ENCODE assay signal across 1 cellular context in the genomic region with DNA sequence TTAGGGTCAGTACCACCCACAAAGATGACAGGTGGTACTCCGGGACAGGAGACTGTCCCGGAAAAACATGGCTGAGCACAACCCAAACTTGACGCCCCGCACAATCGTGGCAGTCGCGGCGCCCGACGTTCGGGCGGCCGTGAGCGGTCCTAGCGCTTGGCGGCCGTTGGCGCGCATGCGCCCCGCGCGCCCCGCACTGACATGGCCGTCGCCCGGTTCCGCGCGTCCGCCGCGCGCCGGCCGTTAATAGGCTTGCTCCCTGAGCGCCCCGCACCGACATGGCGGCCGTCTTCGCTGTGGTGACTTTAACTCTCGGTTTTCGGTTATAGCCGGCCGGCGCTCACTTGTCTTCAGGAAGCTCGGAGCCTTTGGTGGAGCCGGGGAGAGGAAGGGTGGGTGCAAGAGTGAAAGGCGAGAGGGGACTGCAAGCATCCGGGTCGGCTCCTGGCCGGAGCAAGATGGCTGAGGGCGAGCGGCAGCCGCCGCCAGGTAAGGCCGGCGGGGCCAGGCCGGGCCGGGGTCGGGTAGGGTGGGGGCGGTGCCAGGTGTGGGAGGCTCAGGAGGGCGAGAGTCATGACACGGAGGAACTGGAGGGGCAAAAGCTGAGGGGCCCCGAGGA.
TF ChIP-seq lines count a peak whose summit lies in the region.

A gene (plus strand): TSS at position 273 of the 619 bp plus-strand sequence. CDS start 186 bp downstream, at position 459.

TF ChIP-seq in K562, 482 proteins besides CTCF, POLR2A, EP300 and RAD21 (continued from another document and continues in another):
- no peak for TF ChIP-seq HEY1 (CRISPR knock-in tag; IDR thresholded peaks at IDR 0.05; ENCODE audit: borderline replicate concordance)
- TF ChIP-seq, protein P1, sequence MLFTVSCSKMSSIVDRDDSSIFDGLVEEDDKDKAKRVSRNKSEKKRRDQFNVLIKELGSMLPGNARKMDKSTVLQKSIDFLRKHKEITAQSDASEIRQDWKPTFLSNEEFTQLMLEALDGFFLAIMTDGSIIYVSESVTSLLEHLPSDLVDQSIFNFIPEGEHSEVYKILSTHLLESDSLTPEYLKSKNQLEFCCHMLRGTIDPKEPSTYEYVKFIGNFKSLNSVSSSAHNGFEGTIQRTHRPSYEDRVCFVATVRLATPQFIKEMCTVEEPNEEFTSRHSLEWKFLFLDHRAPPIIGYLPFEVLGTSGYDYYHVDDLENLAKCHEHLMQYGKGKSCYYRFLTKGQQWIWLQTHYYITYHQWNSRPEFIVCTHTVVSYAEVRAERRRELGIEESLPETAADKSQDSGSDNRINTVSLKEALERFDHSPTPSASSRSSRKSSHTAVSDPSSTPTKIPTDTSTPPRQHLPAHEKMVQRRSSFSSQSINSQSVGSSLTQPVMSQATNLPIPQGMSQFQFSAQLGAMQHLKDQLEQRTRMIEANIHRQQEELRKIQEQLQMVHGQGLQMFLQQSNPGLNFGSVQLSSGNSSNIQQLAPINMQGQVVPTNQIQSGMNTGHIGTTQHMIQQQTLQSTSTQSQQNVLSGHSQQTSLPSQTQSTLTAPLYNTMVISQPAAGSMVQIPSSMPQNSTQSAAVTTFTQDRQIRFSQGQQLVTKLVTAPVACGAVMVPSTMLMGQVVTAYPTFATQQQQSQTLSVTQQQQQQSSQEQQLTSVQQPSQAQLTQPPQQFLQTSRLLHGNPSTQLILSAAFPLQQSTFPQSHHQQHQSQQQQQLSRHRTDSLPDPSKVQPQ (CRISPR knock-in tag; IDR thresholded peaks at IDR 0.05; ENCODE audit: borderline replicate concordance), result no peak
- TF ChIP-seq SREBF2 (CRISPR knock-in tag; IDR thresholded peaks at IDR 0.05), result no peak
- TF ChIP-seq, protein P2, sequence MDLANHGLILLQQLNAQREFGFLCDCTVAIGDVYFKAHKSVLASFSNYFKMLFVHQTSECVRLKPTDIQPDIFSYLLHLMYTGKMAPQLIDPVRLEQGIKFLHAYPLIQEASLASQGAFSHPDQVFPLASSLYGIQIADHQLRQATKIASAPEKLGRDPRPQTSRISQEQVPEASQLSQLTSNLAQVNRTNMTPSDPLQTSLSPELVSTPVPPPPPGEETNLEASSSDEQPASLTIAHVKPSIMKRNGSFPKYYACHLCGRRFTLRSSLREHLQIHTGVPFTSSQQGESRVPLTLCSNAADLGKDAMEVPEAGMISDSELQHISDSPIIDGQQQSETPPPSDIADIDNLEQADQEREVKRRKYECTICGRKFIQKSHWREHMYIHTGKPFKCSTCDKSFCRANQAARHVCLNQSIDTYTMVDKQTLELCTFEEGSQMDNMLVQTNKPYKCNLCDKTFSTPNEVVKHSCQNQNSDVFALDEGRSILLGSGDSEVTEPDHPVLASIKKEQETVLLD (IDR thresholded peaks at IDR 0.05), result no peak
- no peak for TF ChIP-seq KHSRP (IDR thresholded peaks at IDR 0.05)
- peak; percentile 79 for TF ChIP-seq ZBTB17 (CRISPR knock-in tag; IDR thresholded peaks at IDR 0.05)
- TF ChIP-seq ZNF384 (IDR thresholded peaks at IDR 0.05; ENCODE audit: low read depth, low read length), result no peak
- TF ChIP-seq ZNF717 (CRISPR knock-in tag; IDR thresholded peaks at IDR 0.05), result no peak
- TF ChIP-seq ERF (CRISPR knock-in tag; IDR thresholded peaks at IDR 0.05), result peak; percentile 88; the same call in 1 of the 2 replicates
- TF ChIP-seq ZNF146 (CRISPR knock-in tag; IDR thresholded peaks at IDR 0.05; ENCODE audit: unreplicated experiment), result no peak
- TF ChIP-seq ZKSCAN8 (CRISPR knock-in tag; IDR thresholded peaks at IDR 0.05), result no peak
- TF ChIP-seq, protein P3, sequence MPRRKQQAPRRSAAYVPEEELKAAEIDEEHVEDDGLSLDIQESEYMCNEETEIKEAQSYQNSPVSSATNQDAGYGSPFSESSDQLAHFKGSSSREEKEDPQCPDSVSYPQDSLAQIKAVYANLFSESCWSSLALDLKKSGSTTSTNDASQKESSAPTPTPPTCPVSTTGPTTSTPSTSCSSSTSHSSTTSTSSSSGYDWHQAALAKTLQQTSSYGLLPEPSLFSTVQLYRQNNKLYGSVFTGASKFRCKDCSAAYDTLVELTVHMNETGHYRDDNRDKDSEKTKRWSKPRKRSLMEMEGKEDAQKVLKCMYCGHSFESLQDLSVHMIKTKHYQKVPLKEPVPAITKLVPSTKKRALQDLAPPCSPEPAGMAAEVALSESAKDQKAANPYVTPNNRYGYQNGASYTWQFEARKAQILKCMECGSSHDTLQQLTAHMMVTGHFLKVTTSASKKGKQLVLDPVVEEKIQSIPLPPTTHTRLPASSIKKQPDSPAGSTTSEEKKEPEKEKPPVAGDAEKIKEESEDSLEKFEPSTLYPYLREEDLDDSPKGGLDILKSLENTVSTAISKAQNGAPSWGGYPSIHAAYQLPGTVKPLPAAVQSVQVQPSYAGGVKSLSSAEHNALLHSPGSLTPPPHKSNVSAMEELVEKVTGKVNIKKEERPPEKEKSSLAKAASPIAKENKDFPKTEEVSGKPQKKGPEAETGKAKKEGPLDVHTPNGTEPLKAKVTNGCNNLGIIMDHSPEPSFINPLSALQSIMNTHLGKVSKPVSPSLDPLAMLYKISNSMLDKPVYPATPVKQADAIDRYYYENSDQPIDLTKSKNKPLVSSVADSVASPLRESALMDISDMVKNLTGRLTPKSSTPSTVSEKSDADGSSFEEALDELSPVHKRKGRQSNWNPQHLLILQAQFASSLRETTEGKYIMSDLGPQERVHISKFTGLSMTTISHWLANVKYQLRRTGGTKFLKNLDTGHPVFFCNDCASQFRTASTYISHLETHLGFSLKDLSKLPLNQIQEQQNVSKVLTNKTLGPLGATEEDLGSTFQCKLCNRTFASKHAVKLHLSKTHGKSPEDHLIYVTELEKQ (CRISPR knock-in tag; IDR thresholded peaks at IDR 0.05), result no peak
- TF ChIP-seq ZSCAN29 (IDR thresholded peaks at IDR 0.05), result no peak
- no peak for TF ChIP-seq MYNN (IDR thresholded peaks at IDR 0.05)
- TF ChIP-seq MYNN (CRISPR knock-in tag; IDR thresholded peaks at IDR 0.05), result no peak
- TF ChIP-seq ZNF584 (CRISPR knock-in tag; IDR thresholded peaks at IDR 0.05; ENCODE audit: low read depth), result 0 out of 2 replicates have a peak, but pooled peaks have one; percentile 43
- TF ChIP-seq, protein P4, sequence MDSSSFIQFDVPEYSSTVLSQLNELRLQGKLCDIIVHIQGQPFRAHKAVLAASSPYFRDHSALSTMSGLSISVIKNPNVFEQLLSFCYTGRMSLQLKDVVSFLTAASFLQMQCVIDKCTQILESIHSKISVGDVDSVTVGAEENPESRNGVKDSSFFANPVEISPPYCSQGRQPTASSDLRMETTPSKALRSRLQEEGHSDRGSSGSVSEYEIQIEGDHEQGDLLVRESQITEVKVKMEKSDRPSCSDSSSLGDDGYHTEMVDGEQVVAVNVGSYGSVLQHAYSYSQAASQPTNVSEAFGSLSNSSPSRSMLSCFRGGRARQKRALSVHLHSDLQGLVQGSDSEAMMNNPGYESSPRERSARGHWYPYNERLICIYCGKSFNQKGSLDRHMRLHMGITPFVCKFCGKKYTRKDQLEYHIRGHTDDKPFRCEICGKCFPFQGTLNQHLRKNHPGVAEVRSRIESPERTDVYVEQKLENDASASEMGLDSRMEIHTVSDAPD (CRISPR knock-in tag; IDR thresholded peaks at IDR 0.05), result no peak
- TF ChIP-seq ZNF41 (CRISPR knock-in tag; conservative IDR thresholded peaks at IDR 0.05), result no peak
- TF ChIP-seq, protein P5, sequence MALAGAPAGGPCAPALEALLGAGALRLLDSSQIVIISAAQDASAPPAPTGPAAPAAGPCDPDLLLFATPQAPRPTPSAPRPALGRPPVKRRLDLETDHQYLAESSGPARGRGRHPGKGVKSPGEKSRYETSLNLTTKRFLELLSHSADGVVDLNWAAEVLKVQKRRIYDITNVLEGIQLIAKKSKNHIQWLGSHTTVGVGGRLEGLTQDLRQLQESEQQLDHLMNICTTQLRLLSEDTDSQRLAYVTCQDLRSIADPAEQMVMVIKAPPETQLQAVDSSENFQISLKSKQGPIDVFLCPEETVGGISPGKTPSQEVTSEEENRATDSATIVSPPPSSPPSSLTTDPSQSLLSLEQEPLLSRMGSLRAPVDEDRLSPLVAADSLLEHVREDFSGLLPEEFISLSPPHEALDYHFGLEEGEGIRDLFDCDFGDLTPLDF (CRISPR knock-in tag; IDR thresholded peaks at IDR 0.05), result peak; percentile 67; the same call in 1 of the 2 replicates
- TF ChIP-seq PPARD (CRISPR knock-in tag; IDR thresholded peaks at IDR 0.05), result no peak
- no peak for TF ChIP-seq ARID2 (IDR thresholded peaks at IDR 0.05)
- no peak for TF ChIP-seq ZKSCAN1 (IDR thresholded peaks at IDR 0.05; ENCODE audit: low read depth, low read length)
- peak; percentile 88 for TF ChIP-seq HCFC1 (IDR thresholded peaks at IDR 0.05; ENCODE audit: low read depth, low read length)
- TF ChIP-seq, protein P6, sequence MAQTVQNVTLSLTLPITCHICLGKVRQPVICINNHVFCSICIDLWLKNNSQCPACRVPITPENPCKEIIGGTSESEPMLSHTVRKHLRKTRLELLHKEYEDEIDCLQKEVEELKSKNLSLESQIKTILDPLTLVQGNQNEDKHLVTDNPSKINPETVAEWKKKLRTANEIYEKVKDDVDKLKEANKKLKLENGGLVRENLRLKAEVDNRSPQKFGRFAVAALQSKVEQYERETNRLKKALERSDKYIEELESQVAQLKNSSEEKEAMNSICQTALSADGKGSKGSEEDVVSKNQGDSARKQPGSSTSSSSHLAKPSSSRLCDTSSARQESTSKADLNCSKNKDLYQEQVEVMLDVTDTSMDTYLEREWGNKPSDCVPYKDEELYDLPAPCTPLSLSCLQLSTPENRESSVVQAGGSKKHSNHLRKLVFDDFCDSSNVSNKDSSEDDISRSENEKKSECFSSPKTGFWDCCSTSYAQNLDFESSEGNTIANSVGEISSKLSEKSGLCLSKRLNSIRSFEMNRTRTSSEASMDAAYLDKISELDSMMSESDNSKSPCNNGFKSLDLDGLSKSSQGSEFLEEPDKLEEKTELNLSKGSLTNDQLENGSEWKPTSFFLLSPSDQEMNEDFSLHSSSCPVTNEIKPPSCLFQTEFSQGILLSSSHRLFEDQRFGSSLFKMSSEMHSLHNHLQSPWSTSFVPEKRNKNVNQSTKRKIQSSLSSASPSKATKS (CRISPR knock-in tag; IDR thresholded peaks at IDR 0.05), result no peak
- TF ChIP-seq DIDO1 (tag; IDR thresholded peaks at IDR 0.05; ENCODE audit: low read depth), result no peak
- no peak for TF ChIP-seq ZNF124 (CRISPR knock-in tag; IDR thresholded peaks at IDR 0.05)
- TF ChIP-seq ZNF76 (CRISPR knock-in tag; IDR thresholded peaks at IDR 0.05; ENCODE audit: borderline replicate concordance), result 0 out of 2 replicates have a peak, but pooled peaks have one; percentile 61
- TF ChIP-seq TBP (optimal IDR thresholded peaks at IDR 0.05; ENCODE audit: low read depth, low read length), result peak; percentile 70
- TF ChIP-seq ZNF507 (tag; conservative IDR thresholded peaks at IDR 0.05), result no peak
- no peak for TF ChIP-seq NR2F6 (CRISPR knock-in tag; IDR thresholded peaks at IDR 0.05)
- TF ChIP-seq, protein P7, sequence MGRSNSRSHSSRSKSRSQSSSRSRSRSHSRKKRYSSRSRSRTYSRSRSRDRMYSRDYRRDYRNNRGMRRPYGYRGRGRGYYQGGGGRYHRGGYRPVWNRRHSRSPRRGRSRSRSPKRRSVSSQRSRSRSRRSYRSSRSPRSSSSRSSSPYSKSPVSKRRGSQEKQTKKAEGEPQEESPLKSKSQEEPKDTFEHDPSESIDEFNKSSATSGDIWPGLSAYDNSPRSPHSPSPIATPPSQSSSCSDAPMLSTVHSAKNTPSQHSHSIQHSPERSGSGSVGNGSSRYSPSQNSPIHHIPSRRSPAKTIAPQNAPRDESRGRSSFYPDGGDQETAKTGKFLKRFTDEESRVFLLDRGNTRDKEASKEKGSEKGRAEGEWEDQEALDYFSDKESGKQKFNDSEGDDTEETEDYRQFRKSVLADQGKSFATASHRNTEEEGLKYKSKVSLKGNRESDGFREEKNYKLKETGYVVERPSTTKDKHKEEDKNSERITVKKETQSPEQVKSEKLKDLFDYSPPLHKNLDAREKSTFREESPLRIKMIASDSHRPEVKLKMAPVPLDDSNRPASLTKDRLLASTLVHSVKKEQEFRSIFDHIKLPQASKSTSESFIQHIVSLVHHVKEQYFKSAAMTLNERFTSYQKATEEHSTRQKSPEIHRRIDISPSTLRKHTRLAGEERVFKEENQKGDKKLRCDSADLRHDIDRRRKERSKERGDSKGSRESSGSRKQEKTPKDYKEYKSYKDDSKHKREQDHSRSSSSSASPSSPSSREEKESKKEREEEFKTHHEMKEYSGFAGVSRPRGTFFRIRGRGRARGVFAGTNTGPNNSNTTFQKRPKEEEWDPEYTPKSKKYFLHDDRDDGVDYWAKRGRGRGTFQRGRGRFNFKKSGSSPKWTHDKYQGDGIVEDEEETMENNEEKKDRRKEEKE (IDR thresholded peaks at IDR 0.05; ENCODE audit: borderline replicate concordance in 1 of 2, control insufficient read depth in 1 of 2, low read depth in 2 of 2, low read length in 1 of 2), result 0 out of 4 replicates have a peak, but pooled peaks of 1 of the 2 experiments have one; percentile 47
- no peak for TF ChIP-seq CBX8 (IDR thresholded peaks at IDR 0.05; ENCODE audit: borderline replicate concordance, extremely low read depth, low read depth, low read length, poor library complexity, severe bottlenecking)
- TF ChIP-seq MED1 (CRISPR knock-in tag; IDR thresholded peaks at IDR 0.05; ENCODE audit: borderline replicate concordance), result no peak
- no peak for TF ChIP-seq HNRNPL (IDR thresholded peaks at IDR 0.05; ENCODE audit: low read depth, low read length)
- TF ChIP-seq, protein P8, sequence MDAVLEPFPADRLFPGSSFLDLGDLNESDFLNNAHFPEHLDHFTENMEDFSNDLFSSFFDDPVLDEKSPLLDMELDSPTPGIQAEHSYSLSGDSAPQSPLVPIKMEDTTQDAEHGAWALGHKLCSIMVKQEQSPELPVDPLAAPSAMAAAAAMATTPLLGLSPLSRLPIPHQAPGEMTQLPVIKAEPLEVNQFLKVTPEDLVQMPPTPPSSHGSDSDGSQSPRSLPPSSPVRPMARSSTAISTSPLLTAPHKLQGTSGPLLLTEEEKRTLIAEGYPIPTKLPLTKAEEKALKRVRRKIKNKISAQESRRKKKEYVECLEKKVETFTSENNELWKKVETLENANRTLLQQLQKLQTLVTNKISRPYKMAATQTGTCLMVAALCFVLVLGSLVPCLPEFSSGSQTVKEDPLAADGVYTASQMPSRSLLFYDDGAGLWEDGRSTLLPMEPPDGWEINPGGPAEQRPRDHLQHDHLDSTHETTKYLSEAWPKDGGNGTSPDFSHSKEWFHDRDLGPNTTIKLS (IDR thresholded peaks at IDR 0.05; ENCODE audit: borderline replicate concordance, low read depth), result peak; percentile 78
- TF ChIP-seq SAP30 (IDR thresholded peaks at IDR 0.05; ENCODE audit: borderline replicate concordance, insufficient read depth, low read depth, low read length, poor library complexity, severe bottlenecking), result no peak
- no peak for TF ChIP-seq HOXB6 (CRISPR knock-in tag; IDR thresholded peaks at IDR 0.05; ENCODE audit: borderline replicate concordance)
- peak; percentile 75 for TF ChIP-seq ZNF175 (CRISPR knock-in tag; IDR thresholded peaks at IDR 0.05; ENCODE audit: low read depth)
- no peak for TF ChIP-seq CREBBP (IDR thresholded peaks at IDR 0.05; ENCODE audit: low read depth, low read length)
- TF ChIP-seq NR3C1 (CRISPR knock-in tag; IDR thresholded peaks at IDR 0.05), result no peak
- no peak for TF ChIP-seq TCFL5 (CRISPR knock-in tag; conservative IDR thresholded peaks at IDR 0.05)
- TF ChIP-seq, protein P9, sequence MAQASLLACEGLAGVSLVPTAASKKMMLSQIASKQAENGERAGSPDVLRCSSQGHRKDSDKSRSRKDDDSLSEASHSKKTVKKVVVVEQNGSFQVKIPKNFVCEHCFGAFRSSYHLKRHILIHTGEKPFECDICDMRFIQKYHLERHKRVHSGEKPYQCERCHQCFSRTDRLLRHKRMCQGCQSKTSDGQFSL (CRISPR knock-in tag; IDR thresholded peaks at IDR 0.05), result 0 out of 2 replicates have a peak, but pooled peaks have one; percentile 13
- TF ChIP-seq, protein P9 (tag; IDR thresholded peaks at IDR 0.05), result no peak
- no peak for TF ChIP-seq CEBPB (tag; IDR thresholded peaks at IDR 0.05)
- TF ChIP-seq YBX1 (IDR thresholded peaks at IDR 0.05), result no peak
